Comparison of ENCODE assay signal across 1 cellular context in the genomic region with DNA sequence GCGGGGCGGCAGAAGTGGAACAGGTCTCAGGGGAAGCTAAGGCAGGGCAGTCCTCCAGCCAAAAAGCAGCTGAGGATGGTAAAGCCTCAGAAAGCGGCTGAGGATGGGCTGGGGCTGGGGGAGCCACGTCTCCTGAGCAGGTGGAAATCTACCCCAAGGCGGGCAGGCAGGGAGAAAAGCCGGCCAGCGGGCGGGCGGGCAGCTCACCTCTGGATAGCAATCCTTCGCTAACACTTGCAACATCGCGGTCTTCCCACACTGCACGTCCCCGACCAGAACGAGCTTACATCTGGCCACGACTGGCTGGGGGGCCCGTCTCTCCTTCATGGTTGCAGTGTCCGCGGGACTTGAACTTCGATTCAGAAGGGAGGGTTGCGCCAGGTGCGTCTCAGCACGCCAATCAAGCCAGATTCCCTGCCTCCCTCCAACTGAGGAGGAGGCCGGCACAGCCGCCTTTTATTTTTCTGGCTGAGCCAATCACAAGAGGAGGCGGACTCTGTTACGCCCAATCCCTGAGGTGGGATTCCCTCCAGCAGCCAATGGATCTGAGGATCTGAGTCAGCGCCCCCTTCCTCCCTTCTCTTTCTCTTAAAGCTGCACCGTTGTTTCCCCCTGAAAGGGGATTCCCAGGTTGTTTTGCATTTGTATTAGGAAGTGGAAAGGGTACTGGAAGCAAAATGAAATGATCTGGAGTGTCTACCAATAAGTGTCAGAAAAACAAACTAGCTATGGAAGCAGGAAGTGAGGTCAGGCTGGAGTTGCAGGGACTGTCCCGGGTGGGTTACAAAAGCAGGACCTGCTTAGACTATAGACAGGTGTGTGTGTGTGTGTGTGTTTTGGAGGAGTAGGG.
TF ChIP-seq lines count a peak whose summit lies in the region.

A gene (minus strand): TSS at position 430 of the 850 bp plus-strand sequence. CDS start 103 bp downstream, at position 327.

TF ChIP-seq in HepG2, 621 proteins besides CTCF, POLR2A, EP300 and RAD21 (continued from another document and continues in another):
- TF ChIP-seq, protein P1, sequence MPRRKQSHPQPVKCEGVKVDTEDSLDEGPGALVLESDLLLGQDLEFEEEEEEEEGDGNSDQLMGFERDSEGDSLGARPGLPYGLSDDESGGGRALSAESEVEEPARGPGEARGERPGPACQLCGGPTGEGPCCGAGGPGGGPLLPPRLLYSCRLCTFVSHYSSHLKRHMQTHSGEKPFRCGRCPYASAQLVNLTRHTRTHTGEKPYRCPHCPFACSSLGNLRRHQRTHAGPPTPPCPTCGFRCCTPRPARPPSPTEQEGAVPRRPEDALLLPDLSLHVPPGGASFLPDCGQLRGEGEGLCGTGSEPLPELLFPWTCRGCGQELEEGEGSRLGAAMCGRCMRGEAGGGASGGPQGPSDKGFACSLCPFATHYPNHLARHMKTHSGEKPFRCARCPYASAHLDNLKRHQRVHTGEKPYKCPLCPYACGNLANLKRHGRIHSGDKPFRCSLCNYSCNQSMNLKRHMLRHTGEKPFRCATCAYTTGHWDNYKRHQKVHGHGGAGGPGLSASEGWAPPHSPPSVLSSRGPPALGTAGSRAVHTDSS (CRISPR knock-in tag; conservative IDR thresholded peaks at IDR 0.05), result no peak
- TF ChIP-seq KLF13 (CRISPR knock-in tag; IDR thresholded peaks at IDR 0.05), result no peak
- TF ChIP-seq, protein P2, sequence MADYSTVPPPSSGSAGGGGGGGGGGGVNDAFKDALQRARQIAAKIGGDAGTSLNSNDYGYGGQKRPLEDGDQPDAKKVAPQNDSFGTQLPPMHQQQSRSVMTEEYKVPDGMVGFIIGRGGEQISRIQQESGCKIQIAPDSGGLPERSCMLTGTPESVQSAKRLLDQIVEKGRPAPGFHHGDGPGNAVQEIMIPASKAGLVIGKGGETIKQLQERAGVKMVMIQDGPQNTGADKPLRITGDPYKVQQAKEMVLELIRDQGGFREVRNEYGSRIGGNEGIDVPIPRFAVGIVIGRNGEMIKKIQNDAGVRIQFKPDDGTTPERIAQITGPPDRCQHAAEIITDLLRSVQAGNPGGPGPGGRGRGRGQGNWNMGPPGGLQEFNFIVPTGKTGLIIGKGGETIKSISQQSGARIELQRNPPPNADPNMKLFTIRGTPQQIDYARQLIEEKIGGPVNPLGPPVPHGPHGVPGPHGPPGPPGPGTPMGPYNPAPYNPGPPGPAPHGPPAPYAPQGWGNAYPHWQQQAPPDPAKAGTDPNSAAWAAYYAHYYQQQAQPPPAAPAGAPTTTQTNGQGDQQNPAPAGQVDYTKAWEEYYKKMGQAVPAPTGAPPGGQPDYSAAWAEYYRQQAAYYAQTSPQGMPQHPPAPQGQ (CRISPR knock-in tag; IDR thresholded peaks at IDR 0.05; ENCODE audit: borderline replicate concordance), result no peak
- TF ChIP-seq, protein P3, sequence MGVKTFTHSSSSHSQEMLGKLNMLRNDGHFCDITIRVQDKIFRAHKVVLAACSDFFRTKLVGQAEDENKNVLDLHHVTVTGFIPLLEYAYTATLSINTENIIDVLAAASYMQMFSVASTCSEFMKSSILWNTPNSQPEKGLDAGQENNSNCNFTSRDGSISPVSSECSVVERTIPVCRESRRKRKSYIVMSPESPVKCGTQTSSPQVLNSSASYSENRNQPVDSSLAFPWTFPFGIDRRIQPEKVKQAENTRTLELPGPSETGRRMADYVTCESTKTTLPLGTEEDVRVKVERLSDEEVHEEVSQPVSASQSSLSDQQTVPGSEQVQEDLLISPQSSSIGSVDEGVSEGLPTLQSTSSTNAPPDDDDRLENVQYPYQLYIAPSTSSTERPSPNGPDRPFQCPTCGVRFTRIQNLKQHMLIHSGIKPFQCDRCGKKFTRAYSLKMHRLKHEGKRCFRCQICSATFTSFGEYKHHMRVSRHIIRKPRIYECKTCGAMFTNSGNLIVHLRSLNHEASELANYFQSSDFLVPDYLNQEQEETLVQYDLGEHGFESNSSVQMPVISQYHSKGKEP (CRISPR knock-in tag; IDR thresholded peaks at IDR 0.05), result no peak
- TF ChIP-seq KDM5B (CRISPR knock-in tag; IDR thresholded peaks at IDR 0.05; ENCODE audit: borderline replicate concordance), result peak; percentile 75; the same call in 1 of the 2 replicates
- 0 out of 2 replicates have a peak, but pooled peaks have one; percentile 14 for TF ChIP-seq ZNF546 (CRISPR knock-in tag; conservative IDR thresholded peaks at IDR 0.05)
- no peak for TF ChIP-seq ZNF766 (CRISPR knock-in tag; IDR thresholded peaks at IDR 0.05; ENCODE audit: borderline replicate concordance)
- TF ChIP-seq MIXL1 (CRISPR knock-in tag; IDR thresholded peaks at IDR 0.05), result no peak
- TF ChIP-seq ZNF451 (CRISPR knock-in tag; IDR thresholded peaks at IDR 0.05), result no peak
- TF ChIP-seq, protein P4, sequence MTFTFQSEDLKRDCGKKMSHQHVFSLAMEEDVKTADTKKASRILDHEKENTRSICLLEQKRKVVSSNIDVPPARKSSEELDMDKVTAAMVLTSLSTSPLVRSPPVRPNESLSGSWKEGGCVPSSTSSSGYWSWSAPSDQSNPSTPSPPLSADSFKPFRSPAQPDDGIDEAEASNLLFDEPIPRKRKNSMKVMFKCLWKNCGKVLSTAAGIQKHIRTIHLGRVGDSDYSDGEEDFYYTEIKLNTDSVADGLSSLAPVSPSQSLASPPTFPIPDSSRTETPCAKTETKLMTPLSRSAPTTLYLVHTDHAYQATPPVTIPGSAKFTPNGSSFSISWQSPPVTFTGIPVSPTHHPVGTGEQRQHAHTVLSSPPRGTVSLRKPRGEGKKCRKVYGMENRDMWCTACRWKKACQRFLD (CRISPR knock-in tag; IDR thresholded peaks at IDR 0.05; ENCODE audit: borderline replicate concordance), result 0 out of 2 replicates have a peak, but pooled peaks have one; percentile 65
- peak; percentile 89; the same call in 1 of the 2 replicates for TF ChIP-seq ZNF230 (CRISPR knock-in tag; IDR thresholded peaks at IDR 0.05)
- TF ChIP-seq SOX6 (IDR thresholded peaks at IDR 0.05), result no peak
- peak; percentile 63 for TF ChIP-seq SOX6 (CRISPR knock-in tag; IDR thresholded peaks at IDR 0.05)
- TF ChIP-seq, protein P5, sequence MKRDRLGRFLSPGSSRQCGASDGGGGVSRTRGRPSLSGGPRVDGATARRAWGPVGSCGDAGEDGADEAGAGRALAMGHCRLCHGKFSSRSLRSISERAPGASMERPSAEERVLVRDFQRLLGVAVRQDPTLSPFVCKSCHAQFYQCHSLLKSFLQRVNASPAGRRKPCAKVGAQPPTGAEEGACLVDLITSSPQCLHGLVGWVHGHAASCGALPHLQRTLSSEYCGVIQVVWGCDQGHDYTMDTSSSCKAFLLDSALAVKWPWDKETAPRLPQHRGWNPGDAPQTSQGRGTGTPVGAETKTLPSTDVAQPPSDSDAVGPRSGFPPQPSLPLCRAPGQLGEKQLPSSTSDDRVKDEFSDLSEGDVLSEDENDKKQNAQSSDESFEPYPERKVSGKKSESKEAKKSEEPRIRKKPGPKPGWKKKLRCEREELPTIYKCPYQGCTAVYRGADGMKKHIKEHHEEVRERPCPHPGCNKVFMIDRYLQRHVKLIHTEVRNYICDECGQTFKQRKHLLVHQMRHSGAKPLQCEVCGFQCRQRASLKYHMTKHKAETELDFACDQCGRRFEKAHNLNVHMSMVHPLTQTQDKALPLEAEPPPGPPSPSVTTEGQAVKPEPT (CRISPR knock-in tag; IDR thresholded peaks at IDR 0.05; ENCODE audit: low read depth), result 0 out of 2 replicates have a peak, but pooled peaks have one; percentile 59
- TF ChIP-seq JUNB (CRISPR knock-in tag; IDR thresholded peaks at IDR 0.05; ENCODE audit: borderline replicate concordance), result no peak
- peak; percentile 55; the same call in 1 of the 2 replicates for TF ChIP-seq HDAC1 (CRISPR knock-in tag; IDR thresholded peaks at IDR 0.05)
- TF ChIP-seq, protein P6, sequence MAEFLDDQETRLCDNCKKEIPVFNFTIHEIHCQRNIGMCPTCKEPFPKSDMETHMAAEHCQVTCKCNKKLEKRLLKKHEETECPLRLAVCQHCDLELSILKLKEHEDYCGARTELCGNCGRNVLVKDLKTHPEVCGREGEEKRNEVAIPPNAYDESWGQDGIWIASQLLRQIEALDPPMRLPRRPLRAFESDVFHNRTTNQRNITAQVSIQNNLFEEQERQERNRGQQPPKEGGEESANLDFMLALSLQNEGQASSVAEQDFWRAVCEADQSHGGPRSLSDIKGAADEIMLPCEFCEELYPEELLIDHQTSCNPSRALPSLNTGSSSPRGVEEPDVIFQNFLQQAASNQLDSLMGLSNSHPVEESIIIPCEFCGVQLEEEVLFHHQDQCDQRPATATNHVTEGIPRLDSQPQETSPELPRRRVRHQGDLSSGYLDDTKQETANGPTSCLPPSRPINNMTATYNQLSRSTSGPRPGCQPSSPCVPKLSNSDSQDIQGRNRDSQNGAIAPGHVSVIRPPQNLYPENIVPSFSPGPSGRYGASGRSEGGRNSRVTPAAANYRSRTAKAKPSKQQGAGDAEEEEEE (CRISPR knock-in tag; IDR thresholded peaks at IDR 0.05; ENCODE audit: borderline replicate concordance), result no peak
- peak; percentile 59 for TF ChIP-seq PHF21A (CRISPR knock-in tag; IDR thresholded peaks at IDR 0.05)
- peak; percentile 16 for TF ChIP-seq YY1 (IDR thresholded peaks at IDR 0.05; ENCODE audit: insufficient read depth, insufficient replicate concordance, low read depth, low read length)
- TF ChIP-seq SP1 (IDR thresholded peaks at IDR 0.05), result no peak
- peak; percentile 29; the same call in 1 of the 2 replicates for TF ChIP-seq SP1 (CRISPR knock-in tag; IDR thresholded peaks at IDR 0.05)
- TF ChIP-seq RBFOX2 (IDR thresholded peaks at IDR 0.05; ENCODE audit: low read depth, low read length), result peak; percentile 45; the same call in 1 of the 2 replicates
- no peak for TF ChIP-seq ELF1 (CRISPR knock-in tag; IDR thresholded peaks at IDR 0.05)
- TF ChIP-seq KDM6A (CRISPR knock-in tag; IDR thresholded peaks at IDR 0.05; ENCODE audit: low read depth), result no peak
- TF ChIP-seq, protein P7, sequence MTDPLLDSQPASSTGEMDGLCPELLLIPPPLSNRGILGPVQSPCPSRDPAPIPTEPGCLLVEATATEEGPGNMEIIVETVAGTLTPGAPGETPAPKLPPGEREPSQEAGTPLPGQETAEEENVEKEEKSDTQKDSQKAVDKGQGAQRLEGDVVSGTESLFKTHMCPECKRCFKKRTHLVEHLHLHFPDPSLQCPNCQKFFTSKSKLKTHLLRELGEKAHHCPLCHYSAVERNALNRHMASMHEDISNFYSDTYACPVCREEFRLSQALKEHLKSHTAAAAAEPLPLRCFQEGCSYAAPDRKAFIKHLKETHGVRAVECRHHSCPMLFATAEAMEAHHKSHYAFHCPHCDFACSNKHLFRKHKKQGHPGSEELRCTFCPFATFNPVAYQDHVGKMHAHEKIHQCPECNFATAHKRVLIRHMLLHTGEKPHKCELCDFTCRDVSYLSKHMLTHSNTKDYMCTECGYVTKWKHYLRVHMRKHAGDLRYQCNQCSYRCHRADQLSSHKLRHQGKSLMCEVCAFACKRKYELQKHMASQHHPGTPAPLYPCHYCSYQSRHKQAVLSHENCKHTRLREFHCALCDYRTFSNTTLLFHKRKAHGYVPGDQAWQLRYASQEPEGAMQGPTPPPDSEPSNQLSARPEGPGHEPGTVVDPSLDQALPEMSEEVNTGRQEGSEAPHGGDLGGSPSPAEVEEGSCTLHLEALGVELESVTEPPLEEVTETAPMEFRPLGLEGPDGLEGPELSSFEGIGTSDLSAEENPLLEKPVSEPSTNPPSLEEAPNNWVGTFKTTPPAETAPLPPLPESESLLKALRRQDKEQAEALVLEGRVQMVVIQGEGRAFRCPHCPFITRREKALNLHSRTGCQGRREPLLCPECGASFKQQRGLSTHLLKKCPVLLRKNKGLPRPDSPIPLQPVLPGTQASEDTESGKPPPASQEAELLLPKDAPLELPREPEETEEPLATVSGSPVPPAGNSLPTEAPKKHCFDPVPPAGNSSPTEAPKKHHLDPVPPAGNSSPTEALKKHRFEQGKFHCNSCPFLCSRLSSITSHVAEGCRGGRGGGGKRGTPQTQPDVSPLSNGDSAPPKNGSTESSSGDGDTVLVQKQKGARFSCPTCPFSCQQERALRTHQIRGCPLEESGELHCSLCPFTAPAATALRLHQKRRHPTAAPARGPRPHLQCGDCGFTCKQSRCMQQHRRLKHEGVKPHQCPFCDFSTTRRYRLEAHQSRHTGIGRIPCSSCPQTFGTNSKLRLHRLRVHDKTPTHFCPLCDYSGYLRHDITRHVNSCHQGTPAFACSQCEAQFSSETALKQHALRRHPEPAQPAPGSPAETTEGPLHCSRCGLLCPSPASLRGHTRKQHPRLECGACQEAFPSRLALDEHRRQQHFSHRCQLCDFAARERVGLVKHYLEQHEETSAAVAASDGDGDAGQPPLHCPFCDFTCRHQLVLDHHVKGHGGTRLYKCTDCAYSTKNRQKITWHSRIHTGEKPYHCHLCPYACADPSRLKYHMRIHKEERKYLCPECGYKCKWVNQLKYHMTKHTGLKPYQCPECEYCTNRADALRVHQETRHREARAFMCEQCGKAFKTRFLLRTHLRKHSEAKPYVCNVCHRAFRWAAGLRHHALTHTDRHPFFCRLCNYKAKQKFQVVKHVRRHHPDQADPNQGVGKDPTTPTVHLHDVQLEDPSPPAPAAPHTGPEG (CRISPR knock-in tag; IDR thresholded peaks at IDR 0.05), result peak; percentile 59; the same call in 1 of the 2 replicates
- peak; percentile 88 for TF ChIP-seq ZNF160 (CRISPR knock-in tag; IDR thresholded peaks at IDR 0.05)
- no peak for TF ChIP-seq NCOA1 (CRISPR knock-in tag; IDR thresholded peaks at IDR 0.05)
- no peak for TF ChIP-seq NCOR1 (IDR thresholded peaks at IDR 0.05; ENCODE audit: borderline replicate concordance, low read length)
- TF ChIP-seq, protein P8, sequence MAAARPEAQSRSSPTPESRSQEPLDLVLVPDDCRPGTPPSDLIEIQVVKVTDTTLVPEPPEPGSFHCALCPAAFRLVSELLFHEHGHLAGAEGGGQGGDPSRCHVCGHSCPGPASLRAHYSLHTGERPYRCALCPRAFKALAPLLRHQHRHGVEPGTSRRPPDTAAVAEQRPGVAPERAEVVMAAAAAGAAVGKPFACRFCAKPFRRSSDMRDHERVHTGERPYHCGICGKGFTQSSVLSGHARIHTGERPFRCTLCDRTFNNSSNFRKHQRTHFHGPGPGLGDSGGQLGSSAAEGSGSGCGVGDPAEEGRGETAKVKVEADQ (CRISPR knock-in tag; IDR thresholded peaks at IDR 0.05; ENCODE audit: borderline replicate concordance), result 0 out of 2 replicates have a peak, but pooled peaks have one; percentile 43
- no peak for TF ChIP-seq FOXK1 (CRISPR knock-in tag; IDR thresholded peaks at IDR 0.05; ENCODE audit: borderline replicate concordance, low read depth)
- TF ChIP-seq MAFK (conservative IDR thresholded peaks at IDR 0.05 in 1 of 2, IDR thresholded peaks at IDR 0.05 in 1 of 2; ENCODE audit: low read length in 2 of 2), result peak; percentile 18 to 61; a peak in 3 of 4 replicates
- TF ChIP-seq, protein P9, sequence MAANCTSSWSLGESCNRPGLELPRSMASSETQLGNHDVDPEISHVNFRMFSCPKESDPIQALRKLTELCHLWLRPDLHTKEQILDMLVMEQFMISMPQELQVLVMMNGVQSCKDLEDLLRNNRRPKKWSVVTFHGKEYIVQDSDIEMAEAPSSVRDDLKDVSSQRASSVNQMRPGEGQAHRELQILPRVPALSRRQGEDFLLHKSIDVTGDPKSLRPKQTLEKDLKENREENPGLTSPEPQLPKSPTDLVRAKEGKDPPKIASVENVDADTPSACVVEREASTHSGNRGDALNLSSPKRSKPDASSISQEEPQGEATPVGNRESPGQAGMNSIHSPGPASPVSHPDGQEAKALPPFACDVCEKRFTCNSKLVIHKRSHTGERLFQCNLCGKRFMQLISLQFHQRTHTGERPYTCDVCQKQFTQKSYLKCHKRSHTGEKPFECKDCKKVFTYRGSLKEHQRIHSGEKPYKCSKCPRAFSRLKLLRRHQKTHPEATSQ (CRISPR knock-in tag; IDR thresholded peaks at IDR 0.05; ENCODE audit: borderline replicate concordance), result 0 out of 2 replicates have a peak, but pooled peaks have one; percentile 59
- peak; percentile 83; the same call in 1 of the 2 replicates for TF ChIP-seq HIVEP1 (CRISPR knock-in tag; IDR thresholded peaks at IDR 0.05)
- TF ChIP-seq RFX5 (IDR thresholded peaks at IDR 0.05; ENCODE audit: low read depth, low read length), result no peak
- TF ChIP-seq ZNF282 (IDR thresholded peaks at IDR 0.05; ENCODE audit: partially characterized antibody), result no peak
- TF ChIP-seq RXRB (CRISPR knock-in tag; IDR thresholded peaks at IDR 0.05; ENCODE audit: borderline replicate concordance), result 0 out of 2 replicates have a peak, but pooled peaks have one; percentile 19
- TF ChIP-seq SP4 (CRISPR knock-in tag; IDR thresholded peaks at IDR 0.05), result peak; percentile 76
- no peak for TF ChIP-seq SATB2 (CRISPR knock-in tag; IDR thresholded peaks at IDR 0.05)
